In the genomic region with DNA sequence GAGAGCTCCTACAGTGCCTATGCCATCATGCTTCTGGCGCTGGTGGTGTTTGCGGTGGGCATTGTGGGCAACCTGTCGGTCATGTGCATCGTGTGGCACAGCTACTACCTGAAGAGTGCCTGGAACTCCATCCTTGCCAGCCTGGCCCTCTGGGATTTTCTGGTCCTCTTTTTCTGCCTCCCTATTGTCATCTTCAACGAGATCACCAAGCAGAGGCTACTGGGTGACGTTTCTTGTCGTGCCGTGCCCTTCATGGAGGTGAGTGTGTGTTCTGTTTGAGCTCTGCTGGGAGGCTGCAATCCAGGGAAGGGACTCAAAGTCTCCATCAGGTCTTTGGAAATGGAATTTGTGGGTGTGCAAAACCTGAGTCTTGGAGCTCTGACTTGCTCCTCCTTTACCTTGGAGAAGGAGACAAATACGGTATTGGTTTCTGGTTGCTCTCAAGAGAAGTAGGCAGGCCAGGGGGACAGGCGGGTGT, we compare ENCODE assay signal across 16 cellular contexts. TPM values are rescaled to one million over a fixed set of nuclear protein-coding genes. Genes with fewer than 3 reads are reported as not detected.
DNase-seq lines count a peak whose midpoint lies in the region; ATAC-seq and TF ChIP-seq lines count a peak whose summit lies in the region.
"Had no signal": no experiment of that assay in that cellular context is flagged by ENCODE, and none has a peak within 500 bp of the region (broad histone marks: within the 10 kb centered on the region; RNA-seq: fewer than 3 reads in every experiment).

No MANE protein-coding gene starts in this region.

- H3K27me3 ChIP-seq in endodermal cell (ENCODE audit: control insufficient read depth, insufficient read depth, low read length, poor library complexity, severe bottlenecking) (no peaks in the 10 kb centered on the region), osteoblast (ENCODE audit: insufficient read depth, low read length) (peaks cover 14% of the 10 kb centered on the region)

- no peak overlapping the region for H3K4me2 ChIP-seq in osteoblast (ENCODE audit: insufficient read depth, low read length)

- no peak for ATAC-seq in HG03097 (IDR thresholded peaks at IDR 0.05; ENCODE audit: low FRiP score, unreplicated experiment)
- ATAC-seq: CD8-positive, alpha-beta T cell had no signal

- no peak overlapping the region for H3K9ac ChIP-seq in endodermal cell (ENCODE audit: extremely low read depth, low read length, poor library complexity, severe bottlenecking)

- no peak overlapping the region for H3K4me3 Mint-ChIP-seq in endodermal cell
- H3K4me3 Mint-ChIP-seq in mesothelial cell of epicardium = no peak overlapping the region
- H3K4me3 Mint-ChIP-seq: CD8-positive, alpha-beta T cell; H9 had no signal

- H3K4me1 Mint-ChIP-seq in endodermal cell (peaks cover 4% of the 10 kb centered on the region), mesothelial cell of epicardium (peaks cover 2% of the 10 kb centered on the region)

- H2AFZ ChIP-seq in osteoblast (ENCODE audit: low read length) = no peak overlapping the region

- H3K9me3 ChIP-seq in endodermal cell (ENCODE audit: control insufficient read depth, low read length) = no peaks in the 10 kb centered on the region
- H3K9me3 ChIP-seq in osteoblast (ENCODE audit: low read depth, low read length) = no peaks in the 10 kb centered on the region

- no peaks in the 10 kb centered on the region for H3K4me1 ChIP-seq in endodermal cell (ENCODE audit: control insufficient read depth, insufficient read depth, low read length)
- H3K4me1 ChIP-seq in osteoblast (ENCODE audit: insufficient read depth, low read length) = peaks cover 4% of the 10 kb centered on the region

- H3K79me2 ChIP-seq in osteoblast (ENCODE audit: insufficient read depth, low read length) = no peaks in the 10 kb centered on the region

- no peak for TF ChIP-seq CTCF in endodermal cell (conservative IDR thresholded peaks at IDR 0.05)
- TF ChIP-seq CTCF in osteoblast (IDR thresholded peaks at IDR 0.05; ENCODE audit: extremely low read depth, low read depth, low read length) = no peak
- TF ChIP-seq CTCF in mesothelial cell of epicardium (IDR thresholded peaks at IDR 0.05; ENCODE audit: unreplicated experiment) = no peak

- H3K9me3 Mint-ChIP-seq in endodermal cell (no peaks in the 10 kb centered on the region), mesothelial cell of epicardium (no peaks in the 10 kb centered on the region)
- H3K9me3 Mint-ChIP-seq: CD8-positive, alpha-beta T cell; H9 had no signal

- H3K27ac ChIP-seq in angular gyrus (ENCODE audit: low read depth, low read length) = peak overlapping the region; percentile 78
- H3K27ac ChIP-seq in endodermal cell (ENCODE audit: low read depth, low read length) = no peak overlapping the region
- H3K27ac ChIP-seq in osteoblast (ENCODE audit: low read depth, low read length) = no peak overlapping the region
- H3K27ac ChIP-seq in temporal lobe (ENCODE audit: low read depth, low read length) = peak overlapping the region; percentile 89

- H3K36me3 ChIP-seq in endodermal cell (ENCODE audit: control insufficient read depth, insufficient read depth, low read length) (no peaks in the 10 kb centered on the region), osteoblast (ENCODE audit: insufficient read depth, low read length) (no peaks in the 10 kb centered on the region)

- H3K36me3 Mint-ChIP-seq in endodermal cell (ENCODE audit: low read depth) (no peaks in the 10 kb centered on the region), mesothelial cell of epicardium (no peaks in the 10 kb centered on the region)
- H3K36me3 Mint-ChIP-seq: CD14-positive monocyte; CD8-positive, alpha-beta T cell had no signal

- H3K27ac Mint-ChIP-seq in endodermal cell = no peak overlapping the region
- H3K27ac Mint-ChIP-seq in mesothelial cell of epicardium = no peak overlapping the region
- H3K27ac Mint-ChIP-seq: CD14-positive monocyte; CD8-positive, alpha-beta T cell had no signal

- DNase-seq in endodermal cell = peak; percentile 49
- DNase-seq in osteoblast (ENCODE audit: insufficient read length, low spot score, missing footprints) = peak; percentile 26
- DNase-seq in mesothelial cell of epicardium (ENCODE audit: low spot score in 2 of 2, unreplicated experiment in 2 of 2) = no peak
- DNase-seq in GOT3 (lab: John Stamatoyannopoulos, UW) = no peak
- DNase-seq in OCI-M2 (lab: John Stamatoyannopoulos, UW; ENCODE audit: unreplicated experiment) = no peak
- DNase-seq: CD8-positive, alpha-beta T cell; COR-L47; DMS153; DMS79 treated with DMSO at 0.1 percent for 48 hours had no signal

- H3K27me3 Mint-ChIP-seq in endodermal cell (ENCODE audit: insufficient read depth) (peaks cover 2% of the 10 kb centered on the region), mesothelial cell of epicardium (ENCODE audit: low read depth) (peaks cover 2% of the 10 kb centered on the region)

- H4K20me1 ChIP-seq in osteoblast (ENCODE audit: insufficient read depth, low read length) = no peaks in the 10 kb centered on the region

- WGBS in endodermal cell (ENCODE audit: insufficient coverage in 1 of 2, insufficient read length in 1 of 2), 2 experiments = 91 to 94% methylated on average over 8 to 10 of the region's 10 CpGs

- no peak overlapping the region for H3K4me3 ChIP-seq in endodermal cell (ENCODE audit: low read length)
- no peak overlapping the region for H3K4me3 ChIP-seq in osteoblast (ENCODE audit: insufficient read depth, low read length)

RNA-seq across cellular contexts. Expression of a gene that starts 0.7 kb away (rescaled TPM):
- under 1 TPM in 1 of 2 donors, not detected in 1; 0.04 TPM for total RNA-seq in endodermal cell
- polyA plus RNA-seq in endodermal cell (2013, experiment 1 of 2) = 0.07 TPM
- polyA plus RNA-seq in endodermal cell (2013, experiment 2 of 2) = 0.12 TPM
- total RNA-seq in osteoblast = not detected in 2 replicates
- total RNA-seq in temporal lobe = 1.2 TPM
- 0.07 to 0.11 TPM (median 0.09 TPM) in 3 replicates for total RNA-seq in mesothelial cell of epicardium
- total RNA-seq: CD8-positive, alpha-beta T cell; HT1080 had no signal
- polyA plus RNA-seq: BJ had no signal

RNA-seq across cellular contexts. Expression of a gene that starts 21.2 kb away (rescaled TPM):
- total RNA-seq in endodermal cell (10 to 100 TPM; 72.8 to 82.0 TPM), osteoblast (24.2 and 25.0 TPM in 2 replicates), temporal lobe (79.4 TPM), mesothelial cell of epicardium (73.9 to 79.6 TPM (median 74.4 TPM) in 3 replicates)
- polyA plus RNA-seq in endodermal cell (2013, experiment 1 of 2) = 52.4 TPM
- polyA plus RNA-seq in endodermal cell (2013, experiment 2 of 2) = 54.7 TPM

RNA-seq across cellular contexts. Expression of a gene that starts 37.0 kb away (rescaled TPM):
- total RNA-seq in endodermal cell (not detected), osteoblast (not detected in 2 replicates), temporal lobe (0.25 TPM), mesothelial cell of epicardium (0.31 to 0.49 TPM (median 0.32 TPM) in 3 replicates)
- not detected for polyA plus RNA-seq in endodermal cell (2013, experiment 1 of 2)
- not detected for polyA plus RNA-seq in endodermal cell (2013, experiment 2 of 2)
- total RNA-seq: HT1080 had no signal
- polyA plus RNA-seq: BJ had no signal

Comparison
In these comparisons a context has a peak if more than half of its experiments do, and no peak if none do; other contexts are left out.
1. H3K27ac ChIP-seq: peak in angular gyrus (single experiment) and temporal lobe (single experiment); none in endodermal cell (single experiment) and osteoblast (single experiment).
2. DNase-seq: peak in endodermal cell (single experiment) and osteoblast (single experiment); none in mesothelial cell of epicardium (0 of 2), GOT3 (single experiment) and OCI-M2 (single experiment).